In genomic region chr4:72430988-72431387, GRCh38 we compare ENCODE assay signal across 33 cellular contexts.
"Had no signal": no experiment of that assay in that cellular context is flagged by ENCODE, and none has a peak within 500 bp of the region (broad histone marks: within the 10 kb centered on the region; RNA-seq: fewer than 3 reads in every experiment).

No MANE protein-coding gene starts in this region.

- DNase-seq: Karpas-422, Kasumi-1, MG63, MM.1S, MV-4-11, NCI-H1048, NCI-H1092, NCI-H1092 treated with DMSO at 0.1 percent for 48 hours, NCI-H1105, NCI-H1105 treated with DMSO at 0.1 percent for 48 hours, NCI-H1417, NCI-H1417 treated with DMSO at 0.1 percent for 48 hours, NCI-H1436, NCI-H1436 treated with DMSO at 0.1 percent for 48 hours, NCI-H146, NCI-H1694, NCI-H1694 treated with DMSO at 0.1 percent for 48 hours, NCI-H187, NCI-H187 treated with DMSO at 0.1 percent for 48 hours, NCI-H2029, NCI-H2081, NCI-H2081 treated with DMSO at 0.1 percent for 48 hours, NCI-H2107, NCI-H2171, NCI-H2171 treated with DMSO at 0.1 percent for 48 hours, NCI-H2227 treated with DMSO at 0.1 percent for 48 hours, NCI-H226, NCI-H345, NCI-H446, NCI-H446 treated with DMSO at 0.1 percent for 48 hours, NCI-H510A, NCI-H510A treated with DMSO at 0.1 percent for 48 hours, NCI-H524 had no signal

- H3K9me3 ChIP-seq: MG63 had no signal

- H3K4me3 ChIP-seq: MG63 had no signal

- H3K36me3 ChIP-seq: MG63 had no signal

- H3K27me3 ChIP-seq: MG63 had no signal
